Comparison of ENCODE assay signal across 12 cellular contexts in genomic region chr1:156461141-156461540, GRCh38. TPM values are rescaled to one million over a fixed set of nuclear protein-coding genes. Genes with fewer than 3 reads are reported as not detected.
A peak's percentile ranks its signal among the peaks of the same experiment; 100 is the strongest.
DNase-seq lines count a peak whose midpoint lies in the region; ATAC-seq and TF ChIP-seq lines count a peak whose summit lies in the region.
"Had no signal": no experiment of that assay in that cellular context is flagged by ENCODE, and none has a peak within 500 bp of the region (broad histone marks: within the 10 kb centered on the region; RNA-seq: fewer than 3 reads in every experiment).

No MANE protein-coding gene starts in this region.

- intact Hi-C loops in natural killer cell (cut with micrococcal nuclease) (no loop called here), sigmoid colon (cut with DNase I) (no loop called here)

- no peaks in the 10 kb centered on the region for H3K36me3 Mint-ChIP-seq in natural killer cell
- H3K36me3 Mint-ChIP-seq in natural killer cell treated with Interleukin-12 subunit alpha and Interleukin-12 subunit beta and Interleukin-15 and Interleukin-18, amount 100 ng/mL, for 72 hours = no peaks in the 10 kb centered on the region
- H3K36me3 Mint-ChIP-seq in effector memory CD8-positive, alpha-beta T cell (ENCODE audit: insufficient read depth) = peaks cover 72% of the 10 kb centered on the region

- no peak overlapping the region for H3K4me3 ChIP-seq in sigmoid colon

- no peak for TF ChIP-seq POLR2A in sigmoid colon (IDR thresholded peaks at IDR 0.05)

- no peaks in the 10 kb centered on the region for H3K9me3 ChIP-seq in sigmoid colon
- H3K9me3 ChIP-seq: Caco-2 had no signal

- 77 to 82% methylated on average over 4 of the region's 4 CpGs for WGBS in sigmoid colon, 2 donors

- no peak for TF ChIP-seq EP300 in sigmoid colon (IDR thresholded peaks at IDR 0.05)

- no peaks in the 10 kb centered on the region for H3K27me3 Mint-ChIP-seq in natural killer cell (ENCODE audit: low read depth in 2 of 2)
- no peaks in the 10 kb centered on the region for H3K27me3 Mint-ChIP-seq in natural killer cell treated with Interleukin-12 subunit alpha and Interleukin-12 subunit beta and Interleukin-15 and Interleukin-18, amount 100 ng/mL, for 72 hours
- no peaks in the 10 kb centered on the region for H3K27me3 Mint-ChIP-seq in effector memory CD8-positive, alpha-beta T cell

- DNase-seq in natural killer cell = no peak
- DNase-seq in natural killer cell treated with Interleukin-12 subunit alpha and Interleukin-12 subunit beta and Interleukin-15 and Interleukin-18, amount 100 ng/mL, for 72 hours (ENCODE audit: low spot score) = no peak
- no peak for DNase-seq in effector memory CD8-positive, alpha-beta T cell
- no peak for DNase-seq in sigmoid colon
- no peak for DNase-seq in caudate nucleus (lab: John Stamatoyannopoulos, UW)
- DNase-seq in SW480 (ENCODE audit: low spot score) = no peak
- DNase-seq: activated CD4-positive, alpha-beta T cell treated with anti-CD3 and anti-CD28 coated beads, Interleukin-2, amount 50 U/mL, for 48 hours; Caco-2; NCI-H146; NCI-H345 had no signal

- H3K4me1 ChIP-seq in sigmoid colon = peaks cover 3 to 46% (median 45%) of the 10 kb centered on the region in 4 donors

- H3K4me3 Mint-ChIP-seq in natural killer cell = no peak overlapping the region
- H3K4me3 Mint-ChIP-seq in natural killer cell treated with Interleukin-12 subunit alpha and Interleukin-12 subunit beta and Interleukin-15 and Interleukin-18, amount 100 ng/mL, for 72 hours = no peak overlapping the region
- H3K4me3 Mint-ChIP-seq in effector memory CD8-positive, alpha-beta T cell = no peak overlapping the region

- peaks cover 0 to 9% (median 0%) of the 10 kb centered on the region in 4 donors for H3K36me3 ChIP-seq in sigmoid colon

- H3K4me1 Mint-ChIP-seq in natural killer cell = peaks cover 29 to 34% of the 10 kb centered on the region in 2 donors
- H3K4me1 Mint-ChIP-seq in natural killer cell treated with Interleukin-12 subunit alpha and Interleukin-12 subunit beta and Interleukin-15 and Interleukin-18, amount 100 ng/mL, for 72 hours (ENCODE audit: low read depth in 2 of 2) = peaks cover 21 to 23% of the 10 kb centered on the region in 2 donors
- H3K4me1 Mint-ChIP-seq in effector memory CD8-positive, alpha-beta T cell (ENCODE audit: low read depth in 2 of 2) = peaks cover 22 to 26% of the 10 kb centered on the region in 2 donors

- no peaks in the 10 kb centered on the region for H3K27me3 ChIP-seq in sigmoid colon

- no peaks in the 10 kb centered on the region for H3K9me3 Mint-ChIP-seq in natural killer cell
- H3K9me3 Mint-ChIP-seq in natural killer cell treated with Interleukin-12 subunit alpha and Interleukin-12 subunit beta and Interleukin-15 and Interleukin-18, amount 100 ng/mL, for 72 hours = no peaks in the 10 kb centered on the region
- no peaks in the 10 kb centered on the region for H3K9me3 Mint-ChIP-seq in effector memory CD8-positive, alpha-beta T cell

- TF ChIP-seq CTCF in natural killer cell (IDR thresholded peaks at IDR 0.05) = no peak
- no peak for TF ChIP-seq CTCF in sigmoid colon (IDR thresholded peaks at IDR 0.05)

- peak overlapping the region; percentile 47 to 66 for H3K27ac Mint-ChIP-seq in natural killer cell
- no peak overlapping the region for H3K27ac Mint-ChIP-seq in natural killer cell treated with Interleukin-12 subunit alpha and Interleukin-12 subunit beta and Interleukin-15 and Interleukin-18, amount 100 ng/mL, for 72 hours
- peak overlapping the region; percentile 62 to 72 for H3K27ac Mint-ChIP-seq in effector memory CD8-positive, alpha-beta T cell

- H3K27ac ChIP-seq in sigmoid colon (peak overlapping the region; percentile 63 to 100 (median 96)), caudate nucleus (ENCODE audit: low read depth, low read length) (no peak overlapping the region)

- ATAC-seq in natural killer cell (no peak), esophagus mucosa (no peak), GM19023 (IDR thresholded peaks at IDR 0.05; ENCODE audit: unreplicated experiment) (no peak)
- no peak for ATAC-seq in natural killer cell treated with Interleukin-12 subunit alpha and Interleukin-12 subunit beta and Interleukin-15 and Interleukin-18, amount 100 ng/mL, for 72 hours
- no peak for ATAC-seq in effector memory CD8-positive, alpha-beta T cell (replicated peaks)

RNA-seq across cellular contexts. Expression of gene MEF2D, which starts 39.4 kb away (rescaled TPM):
- total RNA-seq in natural killer cell = 100 to 1,000 TPM; 232 to 298 (median 284) TPM
- total RNA-seq in natural killer cell treated with Interleukin-12 subunit alpha and Interleukin-12 subunit beta and Interleukin-15 and Interleukin-18, amount 100 ng/mL, for 72 hours = 10 to 100 TPM; 48.1 to 62.2 TPM
- total RNA-seq in sigmoid colon = 10 to 100 TPM; 39.8 to 61.6 (median 53.2) TPM
- 10 to 100 TPM; 13.2 to 31.2 (median 22.9) TPM for polyA plus RNA-seq in sigmoid colon
- total RNA-seq in esophagus mucosa = 15.0 TPM

Comparison
In these comparisons a context has a peak if more than half of its experiments do, and no peak if none do; other contexts are left out.
1. H3K27ac Mint-ChIP-seq: peak in natural killer cell (2 of 2) and effector memory CD8-positive, alpha-beta T cell (2 of 2); none in natural killer cell treated with Interleukin-12 subunit alpha and Interleukin-12 subunit beta and Interleukin-15 and Interleukin-18, amount 100 ng/mL, for 72 hours (0 of 2).